In genomic region chr11:69615545-69616278, GRCh38 we compare ENCODE assay signal across 31 cellular contexts.
"Had no signal": no experiment of that assay in that cellular context is flagged by ENCODE, and none has a peak within 500 bp of the region (broad histone marks: within the 10 kb centered on the region; RNA-seq: fewer than 3 reads in every experiment).

No MANE protein-coding gene starts in this region.

- H3K27ac ChIP-seq: gastroesophageal sphincter, neutrophil, skin epidermis, thoracic aorta, vagina had no signal

- H3K36me3 Mint-ChIP-seq: immature natural killer cell; natural killer cell treated with Interleukin-12 subunit alpha and Interleukin-12 subunit beta and Interleukin-15 and Interleukin-18, amount 100 ng/mL, for 72 hours had no signal

- H3K4me1 ChIP-seq: gastroesophageal sphincter, vagina had no signal

- H3K27ac Mint-ChIP-seq: activated CD4-positive, alpha-beta memory T cell treated with anti-CD3 and anti-CD28 coated beads, Interleukin-2, amount 10 ng/mL, durations not matched to agents 7 days and 5 days; activated CD4-positive, alpha-beta T cell treated with anti-CD3 and anti-CD28 coated beads, Interleukin-2, amount 10 ng/mL, durations not matched to agents 7 days and 5 days; activated T-cell treated with anti-CD3 and anti-CD28 coated beads, Interleukin-2, amount 50 U/mL, for 24 hours; effector memory CD8-positive, alpha-beta T cell; immature natural killer cell; natural killer cell treated with Interleukin-12 subunit alpha and Interleukin-12 subunit beta and Interleukin-15 and Interleukin-18, amount 100 ng/mL, for 72 hours; progenitor cell of endocrine pancreas; stimulated activated naive CD8-positive, alpha-beta T cell treated with anti-CD3 and anti-CD28 coated beads, Interleukin-15, Interleukin-2, amounts not matched to agents 100 ng/mL and 50 ng/mL, for 24 hours; WTC11 had no signal

- ATAC-seq: effector memory CD8-positive, alpha-beta T cell; gastroesophageal sphincter; left colon; mucosa of descending colon; sciatic nerve; WTC11 had no signal

- DNase-seq: activated CD4-positive, alpha-beta memory T cell treated with anti-CD3 and anti-CD28 coated beads, Interleukin-2, amount 10 ng/mL, durations not matched to agents 7 days and 5 days; activated CD4-positive, alpha-beta T cell treated with anti-CD3 and anti-CD28 coated beads for 1 hour; activated CD4-positive, alpha-beta T cell treated with anti-CD3 and anti-CD28 coated beads, Interleukin-2, amount 10 ng/mL, durations not matched to agents 7 days and 5 days; activated CD8-positive, alpha-beta memory T cell treated with anti-CD3 and anti-CD28 coated beads, Interleukin-2, amount 50 U/mL, for 48 hours; activated gamma-delta T cell; activated naive CD4-positive, alpha-beta T cell treated with anti-CD3 and anti-CD28 coated beads, Interleukin-2, amount 50 U/mL, for 16 hours; activated T-cell treated with anti-CD3 and anti-CD28 coated beads, Interleukin-2, amount 50 U/mL, for 24 hours; amniotic stem cell; caudate nucleus; cortex of kidney; effector memory CD8-positive, alpha-beta T cell; hypothalamus; immature natural killer cell; kidney; left colon; mesendoderm; mucosa of descending colon; stimulated activated CD4-positive, alpha-beta T cell treated with anti-CD3 and anti-CD28 coated beads, Interleukin-12 subunit alpha, Interleukin-12 subunit beta, amount 100 ng/mL, for 4 hours; stimulated activated CD4-positive, alpha-beta T cell treated with anti-CD3 and anti-CD28 coated beads, Interleukin-4, amount 100 ng/mL, for 1 hour; T-helper 2 cell had no signal

- H3K27me3 ChIP-seq: vagina had no signal

- H3K4me1 Mint-ChIP-seq: activated CD4-positive, alpha-beta memory T cell treated with anti-CD3 and anti-CD28 coated beads, Interleukin-2, amount 10 ng/mL, durations not matched to agents 7 days and 5 days; activated CD4-positive, alpha-beta T cell treated with anti-CD3 and anti-CD28 coated beads, Interleukin-2, amount 10 ng/mL, durations not matched to agents 7 days and 5 days; immature natural killer cell had no signal

- H3K4me3 Mint-ChIP-seq: activated CD4-positive, alpha-beta memory T cell treated with anti-CD3 and anti-CD28 coated beads, Interleukin-2, amount 10 ng/mL, durations not matched to agents 7 days and 5 days; activated CD4-positive, alpha-beta T cell treated with anti-CD3 and anti-CD28 coated beads, Interleukin-2, amount 10 ng/mL, durations not matched to agents 7 days and 5 days; activated T-cell treated with anti-CD3 and anti-CD28 coated beads, Interleukin-2, amount 50 U/mL, for 24 hours; effector memory CD8-positive, alpha-beta T cell; immature natural killer cell; natural killer cell treated with Interleukin-12 subunit alpha and Interleukin-12 subunit beta and Interleukin-15 and Interleukin-18, amount 100 ng/mL, for 72 hours; stimulated activated naive CD8-positive, alpha-beta T cell treated with anti-CD3 and anti-CD28 coated beads, Interleukin-15, Interleukin-2, amounts not matched to agents 100 ng/mL and 50 ng/mL, for 24 hours; WTC11 had no signal

- H3K9me3 Mint-ChIP-seq: activated CD4-positive, alpha-beta memory T cell treated with anti-CD3 and anti-CD28 coated beads, Interleukin-2, amount 10 ng/mL, durations not matched to agents 7 days and 5 days; activated CD4-positive, alpha-beta T cell treated with anti-CD3 and anti-CD28 coated beads, Interleukin-2, amount 10 ng/mL, durations not matched to agents 7 days and 5 days; activated T-cell treated with anti-CD3 and anti-CD28 coated beads, Interleukin-2, amount 50 U/mL, for 24 hours; effector memory CD8-positive, alpha-beta T cell; immature natural killer cell; natural killer cell treated with Interleukin-12 subunit alpha and Interleukin-12 subunit beta and Interleukin-15 and Interleukin-18, amount 100 ng/mL, for 72 hours; stimulated activated naive CD8-positive, alpha-beta T cell treated with anti-CD3 and anti-CD28 coated beads, Interleukin-15, Interleukin-2, amounts not matched to agents 100 ng/mL and 50 ng/mL, for 24 hours had no signal

- H3K36me3 ChIP-seq: gastroesophageal sphincter, neutrophil, thoracic aorta, vagina had no signal

- H3K4me3 ChIP-seq: gastroesophageal sphincter, lung, mucosa of descending colon, skin epidermis, thoracic aorta, vagina had no signal

- H3K27me3 Mint-ChIP-seq: activated CD4-positive, alpha-beta memory T cell treated with anti-CD3 and anti-CD28 coated beads, Interleukin-2, amount 10 ng/mL, durations not matched to agents 7 days and 5 days had no signal

- H3K9me3 ChIP-seq: mucosa of descending colon, neutrophil, thoracic aorta, vagina had no signal
